15 cellular contexts compared by ENCODE assay signal in genomic region chr10:86391986-86392722, GRCh38. TPM values are rescaled to one million over a fixed set of nuclear protein-coding genes. Genes with fewer than 3 reads are reported as not detected.
DNase-seq lines count a peak whose midpoint lies in the region; ATAC-seq lines count a peak whose summit lies in the region.
"Had no signal": no experiment of that assay in that cellular context is flagged by ENCODE, and none has a peak within 500 bp of the region (broad histone marks: within the 10 kb centered on the region; RNA-seq: fewer than 3 reads in every experiment).

No MANE protein-coding gene starts in this region.

- ATAC-seq in GM18498 (IDR thresholded peaks at IDR 0.05; ENCODE audit: unreplicated experiment) (peak; percentile 3), GM21619 (IDR thresholded peaks at IDR 0.05; ENCODE audit: unreplicated experiment) (peak; percentile 5), HG03571 (IDR thresholded peaks at IDR 0.05; ENCODE audit: unreplicated experiment) (peak; percentile 1)

- DNase-seq in AG20443 (ENCODE audit: low spot score) (peak; percentile 8), DMS 273 treated with DMSO at 0.1 percent for 48 hours (lab: John Stamatoyannopoulos, UW) (no peak), 8988T (no peak), HT-29 (ENCODE audit: low spot score) (no peak)
- no peak for DNase-seq in stimulated activated CD4-positive, alpha-beta T cell treated with anti-CD3 and anti-CD28 coated beads, Interleukin-2, amount 100 ng/mL, for 24 hours
- DNase-seq: activated CD4-positive, CD25-positive, alpha-beta regulatory T cell treated with anti-CD3 and anti-CD28 coated beads, Interleukin-2, amount 50 U/mL, for 72 hours; cerebellar nuclear complex; H9; immature natural killer cell; midbrain; NCI-H2107; occipital lobe had no signal

RNA-seq across cellular contexts. Expression of gene GRID1, which starts 25.6 kb away (rescaled TPM):
- not detected in 2 replicates for total RNA-seq in HT-29 (2014; rRNA removed; shearing (Covaris generic))
